Comparison of ENCODE assay signal across 21 cellular contexts in genomic region chr13:99173606-99174005, GRCh38. TPM values are rescaled to one million over a fixed set of nuclear protein-coding genes. Genes with fewer than 3 reads are reported as not detected.
DNase-seq lines count a peak whose midpoint lies in the region; ATAC-seq and TF ChIP-seq lines count a peak whose summit lies in the region.
"Had no signal": no experiment of that assay in that cellular context is flagged by ENCODE, and none has a peak within 500 bp of the region (broad histone marks: within the 10 kb centered on the region; RNA-seq: fewer than 3 reads in every experiment).

No MANE protein-coding gene starts in this region.

- H4K20me1 ChIP-seq in IMR-90 (ENCODE audit: insufficient read depth, low read length): peaks cover 3% of the 10 kb centered on the region; the same call in 1 of the 2 replicates
- H4K20me1 ChIP-seq in osteoblast (ENCODE audit: insufficient read depth, low read length): no peaks in the 10 kb centered on the region
- H4K20me1 ChIP-seq: BLaER1 treated with 17β-estradiol and CSF1 and Interleukin-3, amounts not matched to agents 10 nM and 100 nM had no signal

- no peak for TF ChIP-seq POLR2A in IMR-90 (IDR thresholded peaks at IDR 0.05; ENCODE audit: low read depth, low read length)

- H3K4me3 ChIP-seq in IMR-90 (ENCODE audit: insufficient read depth, low read depth, low read length): no peak overlapping the region
- no peak overlapping the region for H3K4me3 ChIP-seq in osteoblast (ENCODE audit: insufficient read depth, low read length)
- H3K4me3 ChIP-seq: A549; BLaER1 treated with 17β-estradiol and CSF1 and Interleukin-3, amounts not matched to agents 10 nM and 100 nM had no signal

- no peak overlapping the region for H3K14ac ChIP-seq in IMR-90 (replicated peaks; ENCODE audit: low read depth, low read length)

- intact Hi-C loops in IMR-90 (cut with micrococcal nuclease): no loop called here

- CTCF ChIA-PET in IMR-90 (lab: Yijun Ruan, JAX): interaction anchor here (1.7 kb wide), 1 partner anchor 264 kb away, joined by 5 read pairs; no protein-coding TSS in a partner anchor

- TF ChIP-seq RAD21 in IMR-90 (IDR thresholded peaks at IDR 0.05; ENCODE audit: low read length): no peak

- H3K27me3 Mint-ChIP-seq in activated naive CD8-positive, alpha-beta T cell: no peaks in the 10 kb centered on the region
- H3K27me3 Mint-ChIP-seq in activated naive CD8-positive, alpha-beta T cell treated with anti-CD3 and anti-CD28 coated beads, Interleukin-2, amount 50 U/mL, for 24 hours: no peaks in the 10 kb centered on the region
- H3K27me3 Mint-ChIP-seq: CD4-positive, alpha-beta T cell had no signal

- H4K91ac ChIP-seq in IMR-90 (ENCODE audit: insufficient read depth, low read depth, low read length): no peak overlapping the region

- no peak overlapping the region for H3K9ac ChIP-seq in IMR-90 (ENCODE audit: low read depth, low read length)
- H3K9ac ChIP-seq: BLaER1 treated with 17β-estradiol and CSF1 and Interleukin-3, amounts not matched to agents 10 nM and 100 nM had no signal

- no peaks in the 10 kb centered on the region for H3K79me1 ChIP-seq in IMR-90 (ENCODE audit: low read depth in 1 of 2, low read length in 2 of 2)

- H3K4me1 ChIP-seq in IMR-90 (ENCODE audit: control insufficient read depth, insufficient read depth, low read length) (no peaks in the 10 kb centered on the region), osteoblast (ENCODE audit: insufficient read depth, low read length) (peaks cover 3% of the 10 kb centered on the region)
- H3K4me1 ChIP-seq: A549, BE2C had no signal

- BruUV-seq in IMR-90 (replicated peaks; lab: Mats Ljungman, UMichigan): no TSS peak

- no peak overlapping the region for H2AK5ac ChIP-seq in IMR-90 (ENCODE audit: low read depth, low read length)

- no peak for DNase-seq in activated naive CD8-positive, alpha-beta T cell treated with anti-CD3 and anti-CD28 coated beads, Interleukin-2, amount 50 U/mL, for 24 hours
- DNase-seq in IMR-90 (no peak), osteoblast (ENCODE audit: insufficient read length, low spot score, missing footprints) (peak; percentile 52), NCI-H526 treated with DMSO at 0.1 percent for 48 hours (lab: John Stamatoyannopoulos, UW) (no peak)
- DNase-seq in activated naive CD4-positive, alpha-beta T cell treated with anti-CD3 and anti-CD28 coated beads, Interleukin-2, amount 50 U/mL, for 16 hours: no peak
- DNase-seq: 8988T; ACHN; AML-193; BE2C; Calu3; CD4-positive, alpha-beta T cell; COR-L47; DMS53; DMS79 treated with DMSO at 0.1 percent for 48 hours; GF-D8; GOT3; HCEC 1CT had no signal

- H3K36me3 Mint-ChIP-seq in activated naive CD8-positive, alpha-beta T cell: no peaks in the 10 kb centered on the region
- H3K36me3 Mint-ChIP-seq in activated naive CD8-positive, alpha-beta T cell treated with anti-CD3 and anti-CD28 coated beads, Interleukin-2, amount 50 U/mL, for 24 hours (ENCODE audit: low read depth): no peaks in the 10 kb centered on the region

- peak overlapping the region; percentile 46 for H3K27ac Mint-ChIP-seq in activated naive CD8-positive, alpha-beta T cell
- no peak overlapping the region for H3K27ac Mint-ChIP-seq in activated naive CD8-positive, alpha-beta T cell treated with anti-CD3 and anti-CD28 coated beads, Interleukin-2, amount 50 U/mL, for 24 hours
- H3K27ac Mint-ChIP-seq: CD14-positive monocyte; CD4-positive, alpha-beta T cell had no signal

- no peak overlapping the region for H2AK9ac ChIP-seq in IMR-90 (replicated peaks; ENCODE audit: low read depth, low read length, poor library complexity)

- H3K23ac ChIP-seq in IMR-90 (ENCODE audit: low read depth, low read length): peak overlapping the region; percentile 56; the same call in 1 of the 2 replicates

- H3K27ac ChIP-seq in IMR-90 (ENCODE audit: insufficient read depth, low read length) (no peak overlapping the region), osteoblast (ENCODE audit: low read depth, low read length) (no peak overlapping the region)
- H3K27ac ChIP-seq: A549 had no signal

- H3K9me3 ChIP-seq in IMR-90 (ENCODE audit: control insufficient read depth, insufficient read depth, low read length) (no peaks in the 10 kb centered on the region), osteoblast (ENCODE audit: low read depth, low read length) (no peaks in the 10 kb centered on the region)
- H3K9me3 ChIP-seq: A549, BE2C had no signal

- H3K4me2 ChIP-seq in IMR-90 (ENCODE audit: low read depth, low read length) (no peak overlapping the region), osteoblast (ENCODE audit: insufficient read depth, low read length) (no peak overlapping the region)
- H3K4me2 ChIP-seq: A549; BLaER1 treated with 17β-estradiol and CSF1 and Interleukin-3, amounts not matched to agents 10 nM and 100 nM had no signal

- no peaks in the 10 kb centered on the region for H3K9me1 ChIP-seq in IMR-90 (ENCODE audit: insufficient read depth, low read length)

- H3K27me3 ChIP-seq in IMR-90 (ENCODE audit: control insufficient read depth, insufficient read depth, low read length) (peaks cover 19% of the 10 kb centered on the region), osteoblast (ENCODE audit: insufficient read depth, low read length) (no peaks in the 10 kb centered on the region)

- H2BK15ac ChIP-seq in IMR-90 (ENCODE audit: low read depth, low read length): no peak overlapping the region

- H3K18ac ChIP-seq in IMR-90 (ENCODE audit: low read depth, low read length): no peak overlapping the region

- H3K4me3 Mint-ChIP-seq in activated naive CD8-positive, alpha-beta T cell: no peak overlapping the region
- no peak overlapping the region for H3K4me3 Mint-ChIP-seq in activated naive CD8-positive, alpha-beta T cell treated with anti-CD3 and anti-CD28 coated beads, Interleukin-2, amount 50 U/mL, for 24 hours
- H3K4me3 Mint-ChIP-seq: CD4-positive, alpha-beta T cell had no signal

- no peaks in the 10 kb centered on the region for H3K9me3 Mint-ChIP-seq in activated naive CD8-positive, alpha-beta T cell (ENCODE audit: low read depth)
- no peaks in the 10 kb centered on the region for H3K9me3 Mint-ChIP-seq in activated naive CD8-positive, alpha-beta T cell treated with anti-CD3 and anti-CD28 coated beads, Interleukin-2, amount 50 U/mL, for 24 hours
- H3K9me3 Mint-ChIP-seq: CD4-positive, alpha-beta T cell had no signal

- H3K4me1 Mint-ChIP-seq in activated naive CD8-positive, alpha-beta T cell (ENCODE audit: low read depth): peaks cover 23% of the 10 kb centered on the region
- H3K4me1 Mint-ChIP-seq in activated naive CD8-positive, alpha-beta T cell treated with anti-CD3 and anti-CD28 coated beads, Interleukin-2, amount 50 U/mL, for 24 hours: peaks cover 28% of the 10 kb centered on the region

- in situ Hi-C loops in IMR-90 (cut with MboI; ENCODE audit: low sequenced_read_pairs): no loop called here

- no peak overlapping the region for H2BK5ac ChIP-seq in IMR-90 (ENCODE audit: low read depth, low read length, poor library complexity, severe bottlenecking)

- H4K8ac ChIP-seq in IMR-90 (ENCODE audit: low read depth in 2 of 2, low read length in 2 of 2): no peak overlapping the region

- H3K4ac ChIP-seq in IMR-90 (ENCODE audit: low read depth, low read length): no peak overlapping the region

- no CpG with 5 or more reads among the region's 3 CpGs for WGBS in IMR-90 (ENCODE audit: extremely low coverage in 2 of 2, insufficient read length in 1 of 2), 2 experiments

- no peak overlapping the region for H2BK120ac ChIP-seq in IMR-90 (ENCODE audit: low read depth, low read length)

- H4K5ac ChIP-seq in IMR-90 (ENCODE audit: low read depth, low read length): no peak overlapping the region

- POLR2A ChIA-PET in IMR-90 (lab: Charles Lee; ENCODE audit: unreplicated experiment): no interaction called here

- H3K36me3 ChIP-seq in IMR-90 (ENCODE audit: control insufficient read depth, insufficient read depth, low read length): no peaks in the 10 kb centered on the region
- H3K36me3 ChIP-seq in osteoblast (ENCODE audit: insufficient read depth, low read length): no peaks in the 10 kb centered on the region
- H3K36me3 ChIP-seq: BE2C; BLaER1 treated with 17β-estradiol and CSF1 and Interleukin-3, amounts not matched to agents 10 nM and 100 nM had no signal

- TF ChIP-seq CTCF in IMR-90 (conservative IDR thresholded peaks at IDR 0.05; ENCODE audit: low read depth, low read length) (no peak), osteoblast (IDR thresholded peaks at IDR 0.05; ENCODE audit: extremely low read depth, low read depth, low read length) (no peak)

- H3K56ac ChIP-seq in IMR-90 (ENCODE audit: extremely low read depth, insufficient read depth, low read length): no peak overlapping the region

- dilution Hi-C loops in IMR-90 (cut with HindIII; ENCODE audit: low sequenced_read_pairs, unreplicated experiment): no loop called here

- no peak overlapping the region for H2AFZ ChIP-seq in IMR-90 (replicated peaks; ENCODE audit: low read length, poor library complexity)
- no peak overlapping the region for H2AFZ ChIP-seq in osteoblast (ENCODE audit: low read length)

- no peak for ATAC-seq in activated naive CD8-positive, alpha-beta T cell treated with anti-CD3 and anti-CD28 coated beads, Interleukin-2, amount 50 U/mL, for 24 hours
- no peak for ATAC-seq in IMR-90 (ENCODE audit: low read depth)
- ATAC-seq: A549 had no signal

- H3K79me2 ChIP-seq in osteoblast (ENCODE audit: insufficient read depth, low read length): no peaks in the 10 kb centered on the region

- H2BK20ac ChIP-seq in IMR-90 (ENCODE audit: low read depth, low read length): no peak overlapping the region

TF ChIP-seq in IMR-90, 13 proteins besides CTCF, POLR2A, EP300 and RAD21:
- TF ChIP-seq BHLHE40 (IDR thresholded peaks at IDR 0.05; ENCODE audit: low read depth, low read length): no peak
- no peak for TF ChIP-seq NFE2L2 (IDR thresholded peaks at IDR 0.05; ENCODE audit: low read depth, low read length)
- TF ChIP-seq RCOR1 (IDR thresholded peaks at IDR 0.05; ENCODE audit: insufficient replicate concordance, low read length): no peak
- no peak for TF ChIP-seq MAZ (IDR thresholded peaks at IDR 0.05; ENCODE audit: borderline replicate concordance, low read depth, low read length)
- no peak for TF ChIP-seq USF2 (IDR thresholded peaks at IDR 0.05; ENCODE audit: low read depth, low read length)

RNA-seq across cellular contexts. Expression of gene UBAC2, which starts 27.0 kb away (rescaled TPM):
- 20.8 and 23.6 TPM in 2 replicates for total RNA-seq in IMR-90 (2012; rRNA removed)
- polyA plus RNA-seq in IMR-90 (2012; rRNA removed): 28.9 and 36.3 TPM in 2 replicates
- 29.0 and 35.1 TPM in 2 replicates for polyA plus RNA-seq in IMR-90 (2012; cell fraction: cytosol; rRNA removed)
- polyA plus RNA-seq in IMR-90 (2012; cell fraction: nucleus; rRNA removed; ENCODE audit: low replicate concordance): 17.0 and 27.8 TPM in 2 replicates
- total RNA-seq in osteoblast: 36.9 and 43.3 TPM in 2 replicates
